In genomic region chr17:19363114-19363438, GRCh38 we compare ENCODE assay signal across 1 cellular context.
TF ChIP-seq lines count a peak whose summit lies in the region.

No MANE protein-coding gene starts in this region.

TF ChIP-seq in SK-N-SH, 30 proteins besides CTCF, POLR2A, EP300 and RAD21 (continued from another document):
- no peak for TF ChIP-seq RFX5 (IDR thresholded peaks at IDR 0.05; ENCODE audit: low read length)
- no peak for TF ChIP-seq IRF3 (IDR thresholded peaks at IDR 0.05; ENCODE audit: low read depth, low read length)
- TF ChIP-seq USF2 (IDR thresholded peaks at IDR 0.05; ENCODE audit: borderline replicate concordance, low read depth, low read length): no peak
- TF ChIP-seq PBX3 (IDR thresholded peaks at IDR 0.05): no peak
- no peak for TF ChIP-seq NRF1 (IDR thresholded peaks at IDR 0.05; ENCODE audit: low read depth, low read length)
- TF ChIP-seq POLR2AphosphoS5 (IDR thresholded peaks at IDR 0.05; ENCODE audit: low read depth, low read length): no peak
